Comparison of ENCODE assay signal across 19 cellular contexts in the genomic region with DNA sequence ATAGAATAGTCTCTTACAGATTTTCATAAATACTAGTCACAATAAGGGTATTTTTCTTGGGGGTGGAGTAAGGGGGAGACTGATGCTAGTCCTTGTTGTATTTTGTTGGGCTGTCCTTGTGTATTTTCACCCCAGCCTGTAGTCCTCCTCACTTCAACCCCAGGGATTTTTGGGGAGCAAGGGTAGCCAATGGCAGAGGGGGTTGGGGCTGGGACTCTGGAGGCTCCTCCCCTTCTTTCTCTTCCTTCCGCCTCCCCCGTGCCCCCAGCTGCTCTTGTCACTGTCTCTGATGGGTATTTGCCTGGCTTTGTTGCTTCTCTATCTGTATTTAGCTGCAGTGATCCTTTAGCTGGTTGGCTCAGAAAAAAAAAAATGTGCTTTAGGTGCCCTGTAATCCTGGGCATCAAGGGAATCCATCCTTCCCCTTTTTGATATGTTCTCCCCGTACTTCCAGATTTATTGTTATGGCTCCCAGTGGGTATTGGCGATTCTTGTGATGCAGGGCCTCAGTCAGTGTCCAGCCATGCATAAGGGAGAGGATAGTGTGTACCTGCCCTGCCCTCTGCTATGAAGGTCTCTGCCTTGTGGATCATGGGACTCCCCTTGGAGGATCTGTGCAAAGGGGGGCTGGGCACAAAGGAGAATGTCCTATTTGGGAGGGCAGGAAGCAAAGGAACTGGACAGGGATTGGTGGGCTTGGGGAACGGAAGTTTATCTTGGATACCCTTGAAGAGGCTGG. TPM values are rescaled to one million over a fixed set of nuclear protein-coding genes. Genes with fewer than 3 reads are reported as not detected.
DNase-seq lines count a peak whose midpoint lies in the region; ATAC-seq and TF ChIP-seq lines count a peak whose summit lies in the region.
"Had no signal": no experiment of that assay in that cellular context is flagged by ENCODE, and none has a peak within 500 bp of the region (broad histone marks: within the 10 kb centered on the region; RNA-seq: fewer than 3 reads in every experiment).

No MANE protein-coding gene starts in this region.

- H3K9me3 Mint-ChIP-seq in activated naive CD4-positive, alpha-beta T cell treated with anti-CD3 and anti-CD28 coated beads, Interleukin-2, amount 50 U/mL, for 72 hours = no peaks in the 10 kb centered on the region
- no peaks in the 10 kb centered on the region for H3K9me3 Mint-ChIP-seq in HFFc6

- no peak for ATAC-seq in activated naive CD4-positive, alpha-beta T cell treated with anti-CD3 and anti-CD28 coated beads, Interleukin-2, amount 50 U/mL, for 72 hours
- ATAC-seq in GM21619 (IDR thresholded peaks at IDR 0.05; ENCODE audit: unreplicated experiment) (no peak), upper lobe of right lung (no peak), HG03095 (IDR thresholded peaks at IDR 0.05; ENCODE audit: unreplicated experiment) (no peak)

- TF ChIP-seq POLR2A in spleen (IDR thresholded peaks at IDR 0.05) = no peak

- no peaks in the 10 kb centered on the region for H3K4me1 ChIP-seq in ectodermal cell (ENCODE audit: control insufficient read depth, insufficient read depth, low read length)
- peaks cover 0 to 14% (median 0%) of the 10 kb centered on the region in 6 donors for H3K4me1 ChIP-seq in spleen
- H3K4me1 ChIP-seq in upper lobe of right lung = no peaks in the 10 kb centered on the region

- no peak overlapping the region for H3K4me3 ChIP-seq in ectodermal cell (ENCODE audit: insufficient read depth, low read depth, low read length)
- H3K4me3 ChIP-seq in spleen = no peak overlapping the region
- no peak overlapping the region for H3K4me3 ChIP-seq in upper lobe of right lung
- H3K4me3 ChIP-seq: esophagus muscularis mucosa, hepatocyte, mucosa of descending colon, thoracic aorta had no signal

- peaks cover 0 to 15% of the 10 kb centered on the region in 2 donors for H3K36me3 Mint-ChIP-seq in activated naive CD4-positive, alpha-beta T cell treated with anti-CD3 and anti-CD28 coated beads, Interleukin-2, amount 50 U/mL, for 72 hours
- H3K36me3 Mint-ChIP-seq in HFFc6 (ENCODE audit: low read depth) = peaks cover 45% of the 10 kb centered on the region

- no peaks in the 10 kb centered on the region; the same call in none of the 2 replicates for H3K27me3 Mint-ChIP-seq in HFFc6 (ENCODE audit: insufficient read depth)

- H3K27me3 ChIP-seq in ectodermal cell (ENCODE audit: control insufficient read depth, insufficient read depth, low read length, poor library complexity, severe bottlenecking) = no peaks in the 10 kb centered on the region
- H3K27me3 ChIP-seq in spleen (replicated peaks in 1 of 7) = no peaks in the 10 kb centered on the region
- H3K27me3 ChIP-seq in upper lobe of right lung = no peaks in the 10 kb centered on the region
- H3K27me3 ChIP-seq: esophagus muscularis mucosa, hepatocyte had no signal

- no peak for TF ChIP-seq CTCF in HFFc6 (IDR thresholded peaks at IDR 0.05)
- no peak for TF ChIP-seq CTCF in spleen (IDR thresholded peaks at IDR 0.05 in 8 of 11, conservative IDR thresholded peaks at IDR 0.05 in 3 of 11)
- TF ChIP-seq CTCF in upper lobe of right lung (IDR thresholded peaks at IDR 0.05) = no peak

- H3K36me3 ChIP-seq in ectodermal cell (ENCODE audit: control insufficient read depth, insufficient read depth, low read length) (peaks cover 58% of the 10 kb centered on the region), spleen (peaks cover 5 to 100% (median 97%) of the 10 kb centered on the region in 6 donors), upper lobe of right lung (peaks cover 97% of the 10 kb centered on the region)

- DNase-seq in activated naive CD4-positive, alpha-beta T cell treated with anti-CD3 and anti-CD28 coated beads, Interleukin-2, amount 50 U/mL, for 72 hours (ENCODE audit: low spot score in 2 of 2) = no peak
- no peak for DNase-seq in activated naive CD4-positive, alpha-beta T cell (lab: John Stamatoyannopoulos, UW)
- DNase-seq in HFFc6 (no peak), spleen (peak; percentile 12), upper lobe of right lung (no peak)
- DNase-seq: activated CD4-positive, alpha-beta T cell treated with anti-CD3 and anti-CD28 coated beads for 4 hours; DMS153; mucosa of descending colon; NCI-H2107; NCI-H774; RPMI8226 had no signal

- WGBS in ectodermal cell, 2 experiments = 74 to 89% methylated on average over 5 of the region's 5 CpGs
- WGBS in spleen, 5 donors = 60 to 84% (median 74%) methylated on average over 5 of the region's 5 CpGs

- peak overlapping the region; percentile 22 to 69 for H3K27ac Mint-ChIP-seq in activated naive CD4-positive, alpha-beta T cell treated with anti-CD3 and anti-CD28 coated beads, Interleukin-2, amount 50 U/mL, for 72 hours
- H3K27ac Mint-ChIP-seq in HFFc6 = peak overlapping the region; percentile 12

- no peaks in the 10 kb centered on the region; the same call in 1 of the 2 replicates for H3K4me1 Mint-ChIP-seq in HFFc6 (ENCODE audit: low read depth)

- H3K4me3 Mint-ChIP-seq in HFFc6 = no peak overlapping the region

- H3K27ac ChIP-seq in ectodermal cell (ENCODE audit: insufficient read depth, low read depth, low read length, poor library complexity, severe bottlenecking) (peak overlapping the region; percentile 62), spleen (peak overlapping the region in 1 of 8 donors; percentile 24), upper lobe of right lung (no peak overlapping the region)
- H3K27ac ChIP-seq: esophagus muscularis mucosa, hepatocyte, thoracic aorta had no signal

- intact Hi-C loops in spleen (cut with DNase I; ENCODE audit: low total_unique reads) = no loop called here
- intact Hi-C loops in upper lobe of right lung (cut with DNase I) = no loop called here

- H3K9me3 ChIP-seq in ectodermal cell (ENCODE audit: control insufficient read depth, low read length) (no peaks in the 10 kb centered on the region), spleen (no peaks in the 10 kb centered on the region), upper lobe of right lung (no peaks in the 10 kb centered on the region)
- H3K9me3 ChIP-seq: esophagus muscularis mucosa, mucosa of descending colon, thoracic aorta had no signal

RNA-seq across cellular contexts. Expression of a gene that starts 16.5 kb away (rescaled TPM):
- 100 to 1,000 TPM; 104 to 107 TPM for total RNA-seq in activated naive CD4-positive, alpha-beta T cell treated with anti-CD3 and anti-CD28 coated beads, Interleukin-2, amount 50 U/mL, for 72 hours
- 100 to 1,000 TPM; 131 to 176 (median 157) TPM for total RNA-seq in HFFc6 (2021; fragmentation: NEBNext Ultra II Directional; extraction: Animal tissue kit (Norgen Biotek cat#: 25700))
- 116 TPM for polyA plus RNA-seq in ectodermal cell (2013, experiment 1 of 4)
- polyA plus RNA-seq in ectodermal cell (2013, experiment 2 of 4) = 117 TPM
- 96.5 TPM for polyA plus RNA-seq in ectodermal cell (2013, experiment 3 of 4)
- polyA plus RNA-seq in ectodermal cell (2013, experiment 4 of 4) = 98.8 TPM
- total RNA-seq in spleen = 10 to 100 TPM; 55.9 to 83.5 (median 67.7) TPM
- 100 to 1,000 TPM in 2 of 3 donors, 10 to 100 TPM in 1; 99.6 to 129 (median 104) TPM for polyA plus RNA-seq in spleen
- total RNA-seq in upper lobe of right lung = 78.0 TPM

RNA-seq across cellular contexts. Expression of a gene that starts 19.9 kb away (rescaled TPM):
- 100 to 1,000 TPM in 1 of 2 donors, 10 to 100 TPM in 1; 81.0 to 103 TPM for total RNA-seq in activated naive CD4-positive, alpha-beta T cell treated with anti-CD3 and anti-CD28 coated beads, Interleukin-2, amount 50 U/mL, for 72 hours
- 100 to 1,000 TPM; 117 to 135 (median 125) TPM for total RNA-seq in HFFc6 (2021; fragmentation: NEBNext Ultra II Directional; extraction: Animal tissue kit (Norgen Biotek cat#: 25700))
- polyA plus RNA-seq in ectodermal cell (2013, experiment 1 of 4) = 98.9 TPM
- 85.6 TPM for polyA plus RNA-seq in ectodermal cell (2013, experiment 2 of 4)
- polyA plus RNA-seq in ectodermal cell (2013, experiment 3 of 4) = 64.5 TPM
- 70.4 TPM for polyA plus RNA-seq in ectodermal cell (2013, experiment 4 of 4)
- 10 to 100 TPM; 72.9 to 94.9 (median 83.1) TPM for total RNA-seq in spleen
- 10 to 100 TPM; 33.6 to 51.5 (median 34.8) TPM for polyA plus RNA-seq in spleen
- total RNA-seq in upper lobe of right lung = 61.3 TPM

RNA-seq across cellular contexts. Expression of a gene that starts 35.6 kb away (rescaled TPM):
- total RNA-seq in activated naive CD4-positive, alpha-beta T cell treated with anti-CD3 and anti-CD28 coated beads, Interleukin-2, amount 50 U/mL, for 72 hours = 100 to 1,000 TPM; 128 to 137 TPM
- total RNA-seq in HFFc6 (2021; fragmentation: NEBNext Ultra II Directional; extraction: Animal tissue kit (Norgen Biotek cat#: 25700)) = 100 to 1,000 TPM; 125 to 158 (median 145) TPM
- polyA plus RNA-seq in ectodermal cell (2013, experiment 1 of 4) = 87.4 TPM
- polyA plus RNA-seq in ectodermal cell (2013, experiment 2 of 4) = 73.5 TPM
- polyA plus RNA-seq in ectodermal cell (2013, experiment 3 of 4) = 73.1 TPM
- polyA plus RNA-seq in ectodermal cell (2013, experiment 4 of 4) = 89.8 TPM
- total RNA-seq in spleen (10 to 100 TPM; 36.0 to 85.3 (median 49.1) TPM), upper lobe of right lung (39.8 TPM)
- 100 to 1,000 TPM; 175 to 269 (median 195) TPM for polyA plus RNA-seq in spleen

RNA-seq across cellular contexts. Expression of a gene that starts 40.2 kb away (rescaled TPM):
- total RNA-seq in activated naive CD4-positive, alpha-beta T cell treated with anti-CD3 and anti-CD28 coated beads, Interleukin-2, amount 50 U/mL, for 72 hours = not detected
- under 1 TPM in 4 of 6 experiments, not detected in 2; 0.31 to 0.60 (median 0.35) TPM for total RNA-seq in HFFc6 (2021; fragmentation: NEBNext Ultra II Directional; extraction: Animal tissue kit (Norgen Biotek cat#: 25700))
- polyA plus RNA-seq in ectodermal cell (2013, experiment 1 of 4) = not detected
- polyA plus RNA-seq in ectodermal cell (2013, experiment 2 of 4) = 0.30 TPM
- not detected for polyA plus RNA-seq in ectodermal cell (2013, experiment 3 of 4)
- not detected for polyA plus RNA-seq in ectodermal cell (2013, experiment 4 of 4)
- total RNA-seq in spleen (not detected), upper lobe of right lung (not detected)
- polyA plus RNA-seq in spleen = not detected
- total RNA-seq: astrocyte; esophagus muscularis mucosa; hepatocyte; mucosa of descending colon; T-helper 2 cell treated with Interferon-gamma antibody and Interleukin-4, amounts not matched to agents 100 ng/mL and 5 ng/mL, for 36 hours; thoracic aorta had no signal
